ENCODE assay signal across 20 cellular contexts in the genomic region with DNA sequence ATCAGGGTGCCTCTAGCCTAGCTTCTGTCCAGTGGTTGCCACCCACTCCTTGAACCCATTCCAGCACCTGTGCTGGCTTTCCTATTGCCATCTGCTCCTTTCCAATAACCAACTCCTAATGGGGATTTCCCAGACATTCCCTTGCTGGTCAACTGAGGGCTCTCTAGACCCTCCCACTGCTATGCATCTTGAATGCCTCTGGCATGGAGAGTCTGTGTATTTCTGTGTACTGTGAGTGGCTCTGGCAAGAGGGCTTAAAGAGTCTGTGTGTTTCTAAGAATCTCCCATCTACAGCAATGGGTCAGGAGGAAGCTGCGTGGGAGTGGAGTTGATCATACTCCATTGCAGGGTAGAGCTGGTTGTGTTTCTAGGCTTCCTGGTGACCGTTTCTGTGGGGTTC. TPM values are rescaled to one million over a fixed set of nuclear protein-coding genes. Genes with fewer than 3 reads are reported as not detected.
"Had no signal": no experiment of that assay in that cellular context is flagged by ENCODE, and none has a peak within 500 bp of the region (broad histone marks: within the 10 kb centered on the region; RNA-seq: fewer than 3 reads in every experiment).

No MANE protein-coding gene starts in this region.

- H3K36me3 ChIP-seq: MG63, SJCRH30 had no signal

- ATAC-seq: SK-N-SH treated with all-trans-retinoic acid at 6 μM for 48 hours had no signal

- H3K4me3 ChIP-seq: MG63, SJCRH30 had no signal

- H3K27ac ChIP-seq: SJCRH30 had no signal

- H3K27me3 ChIP-seq: MG63, SJCRH30 had no signal

- H3K9me3 ChIP-seq: MG63, SJCRH30 had no signal

- DNase-seq: Karpas-422, KG1, MG63, NCI-H1092, NCI-H1105 treated with DMSO at 0.1 percent for 48 hours, NCI-H1436, NCI-H187, NCI-H2029, NCI-H2081 treated with DMSO at 0.1 percent for 48 hours, NCI-H2171, NCI-H226, NCI-H446, NCI-H510A, NCI-H526, NCI-H774, RPMI8226, SHP77 treated with DMSO at 0.1 percent for 48 hours, SJCRH30 had no signal

RNA-seq across cellular contexts. Expression of gene EPN3, which starts 11.0 kb away (rescaled TPM):
- total RNA-seq: SJCRH30 had no signal

RNA-seq across cellular contexts. Expression of gene MYCBPAP, which starts 13.3 kb away (rescaled TPM):
- total RNA-seq: HT-29, SJCRH30 had no signal
